8 cellular contexts compared by ENCODE assay signal in the genomic region with DNA sequence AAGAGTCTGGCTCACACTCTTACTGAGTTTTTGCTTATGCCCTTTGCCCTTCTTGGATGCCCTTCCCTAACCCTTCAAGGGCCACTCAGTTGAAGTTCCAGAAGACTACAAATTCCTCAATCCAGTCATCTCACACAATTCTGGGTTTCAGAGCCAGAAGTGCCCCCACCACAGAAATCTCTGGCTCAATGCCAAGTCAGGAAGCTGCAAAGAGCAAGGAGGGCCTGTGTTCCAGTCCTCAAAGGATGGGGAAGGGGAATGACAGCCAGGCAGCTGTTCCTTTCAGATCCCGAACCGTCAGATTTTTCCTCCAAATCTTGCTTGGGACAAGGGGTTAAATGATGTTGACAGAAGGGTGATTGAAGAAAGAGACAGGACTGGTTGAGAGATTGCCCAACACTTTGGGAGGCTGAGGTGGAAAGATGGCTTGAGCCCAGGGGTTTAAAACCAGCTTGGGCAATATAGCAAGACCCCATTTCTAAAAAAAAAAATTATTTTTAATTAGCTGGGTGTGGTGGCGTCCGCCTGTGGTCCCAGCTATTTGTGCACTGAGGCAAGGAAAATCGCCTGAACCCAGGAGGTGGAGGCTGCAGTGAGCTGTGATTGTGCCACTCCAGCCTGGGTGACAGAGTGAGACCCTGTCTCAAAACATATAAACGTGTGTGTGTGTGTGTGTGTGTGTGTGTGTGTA. TPM values are rescaled to one million over a fixed set of nuclear protein-coding genes. Genes with fewer than 3 reads are reported as not detected.
DNase-seq lines count a peak whose midpoint lies in the region; ATAC-seq and TF ChIP-seq lines count a peak whose summit lies in the region.

No MANE protein-coding gene starts in this region.

- no peak for TF ChIP-seq POLR2A in uterus (IDR thresholded peaks at IDR 0.05)

- POLR2A ChIA-PET in Panc1 (lab: Charles Lee) = interaction anchor here (1.0 kb wide), 1 partner anchor 22 kb away, joined by 3 read pairs; no protein-coding TSS in a partner anchor

- in situ Hi-C loops in Panc1 (cut with HindIII; ENCODE audit: low pct_unique_long_range_greater_than_20kb, low sequenced_read_pairs) = no loop called here

- intact Hi-C loops in Panc1 (cut with micrococcal nuclease; ENCODE audit: unreplicated experiment) = no loop called here
- intact Hi-C loops in uterus (cut with DNase I; ENCODE audit: low total_unique reads) = no loop called here

- H3K36me3 ChIP-seq in Panc1 (ENCODE audit: control insufficient read depth, insufficient read depth, low read length) = no peaks in the 10 kb centered on the region
- no peaks in the 10 kb centered on the region for H3K36me3 ChIP-seq in uterus

- DNase-seq in NCI-H1105 treated with DMSO at 0.1 percent for 48 hours (lab: John Stamatoyannopoulos, UW) = peak; percentile 16
- DNase-seq in NCI-H1105 (lab: John Stamatoyannopoulos, UW) = no peak
- no peak for DNase-seq in Panc1 (ENCODE audit: low read depth, low spot score)
- no peak for DNase-seq in epithelial cell of proximal tubule (ENCODE audit: low read depth)
- DNase-seq in skeletal muscle cell (ENCODE audit: low read depth) = no peak
- DNase-seq in NK-92 (lab: John Stamatoyannopoulos, UW; ENCODE audit: unreplicated experiment) = no peak
- no peak for DNase-seq in uterus

- H3K4me3 ChIP-seq in Panc1 (ENCODE audit: low read depth in 2 of 2, low read length in 2 of 2) (peak overlapping the region; percentile 48 to 68), epithelial cell of proximal tubule (ENCODE audit: low read depth, low read length) (peak overlapping the region; percentile 49), skeletal muscle cell (ENCODE audit: low read depth, low read length) (peak overlapping the region; percentile 49), uterus (no peak overlapping the region)

- ATAC-seq in Panc1 (no peak; the same call in 1 of the 2 replicates), HG03135 (IDR thresholded peaks at IDR 0.05; ENCODE audit: unreplicated experiment) (no peak)

- TF ChIP-seq CTCF in Panc1 (IDR thresholded peaks at IDR 0.05) (no peak), epithelial cell of proximal tubule (conservative IDR thresholded peaks at IDR 0.05; ENCODE audit: low read depth, low read length) (no peak), uterus (IDR thresholded peaks at IDR 0.05) (no peak)

- CTCF ChIA-PET in Panc1 (lab: Charles Lee) = interaction anchor here (0.7 kb wide), 1 partner anchor 312 kb away, joined by 3 read pairs; no protein-coding TSS in a partner anchor

- no TSS peak for BruUV-seq in Panc1 (replicated peaks; lab: Mats Ljungman, UMichigan)

- H3K27ac ChIP-seq in Panc1 (ENCODE audit: low read length) (peak overlapping the region; percentile 76), uterus (no peak overlapping the region)

- no peaks in the 10 kb centered on the region for H3K27me3 ChIP-seq in Panc1 (ENCODE audit: control insufficient read depth, insufficient read depth, low read length)
- no peaks in the 10 kb centered on the region for H3K27me3 ChIP-seq in uterus

- peaks cover 19% of the 10 kb centered on the region for H3K4me1 ChIP-seq in Panc1 (ENCODE audit: control insufficient read depth, insufficient read depth, low read length)
- H3K4me1 ChIP-seq in uterus = peaks cover 0 to 3% of the 10 kb centered on the region in 2 donors

- H3K9me3 ChIP-seq in Panc1 (ENCODE audit: control insufficient read depth, insufficient read depth, low read depth, low read length) (no peaks in the 10 kb centered on the region), uterus (no peaks in the 10 kb centered on the region)

RNA-seq across cellular contexts. Expression of gene HPDL, which starts 0.7 kb away (rescaled TPM):
- 1.9 TPM for total RNA-seq in Panc1 (2021; ENCODE audit: unreplicated experiment)
- polyA plus RNA-seq in Panc1 (2012; ENCODE audit: insufficient read length) = 2.1 TPM
- total RNA-seq in epithelial cell of proximal tubule = 2.9 and 11.9 TPM in 2 replicates
- total RNA-seq in uterus = 1 to 10 TPM in 1 of 4 donors, under 1 TPM in 1, not detected in 2; 0.46 to 1.4 TPM

RNA-seq across cellular contexts. Expression of gene TOE1, which starts 14.0 kb away (rescaled TPM):
- 14.3 TPM for total RNA-seq in Panc1 (2021; ENCODE audit: unreplicated experiment)
- polyA plus RNA-seq in Panc1 (2012; ENCODE audit: insufficient read length) = 14.9 TPM
- total RNA-seq in epithelial cell of proximal tubule = 10.8 and 36.9 TPM in 2 replicates
- 10 to 100 TPM; 10.3 to 21.8 (median 14.4) TPM for total RNA-seq in uterus

RNA-seq across cellular contexts. Expression of gene MUTYH, which starts 14.3 kb away (rescaled TPM):
- total RNA-seq in Panc1 (2021; ENCODE audit: unreplicated experiment) (40.8 TPM), epithelial cell of proximal tubule (15.2 and 17.4 TPM in 2 replicates), uterus (10 to 100 TPM; 12.6 to 49.2 (median 26.3) TPM)
- polyA plus RNA-seq in Panc1 (2012; ENCODE audit: insufficient read length) = 36.4 TPM

Comparison
In these comparisons a context has a peak if more than half of its experiments do, and no peak if none do; other contexts are left out.
1. H3K4me3 ChIP-seq: peak in Panc1 (2 of 2), epithelial cell of proximal tubule (single experiment) and skeletal muscle cell (single experiment); none in uterus (0 of 2).